1 cellular context compared by ENCODE assay signal in genomic region chr13:78413887-78414553, GRCh38.
TF ChIP-seq lines count a peak whose summit lies in the region.

No MANE protein-coding gene starts in this region.

TF ChIP-seq in liver, 16 proteins besides CTCF, POLR2A, EP300 and RAD21 (continued from another document):
- TF ChIP-seq ZBTB33 (IDR thresholded peaks at IDR 0.05): peak; percentile 52
- TF ChIP-seq JUND (IDR thresholded peaks at IDR 0.05): no peak
- TF ChIP-seq TAF1 (conservative IDR thresholded peaks at IDR 0.05): no peak
- TF ChIP-seq HNF4G (IDR thresholded peaks at IDR 0.05): no peak
- TF ChIP-seq YY1 (IDR thresholded peaks at IDR 0.05): peak; percentile 94
- peak; percentile 90 for TF ChIP-seq FOXA1 (IDR thresholded peaks at IDR 0.05)
- no peak for TF ChIP-seq ATF3 (IDR thresholded peaks at IDR 0.05)
- peak; percentile 88 for TF ChIP-seq FOXA2 (IDR thresholded peaks at IDR 0.05)
- peak; percentile 17 for TF ChIP-seq SP1 (IDR thresholded peaks at IDR 0.05)
- no peak for TF ChIP-seq EGR1 (IDR thresholded peaks at IDR 0.05; ENCODE audit: low read depth in 2 of 2)
- no peak for TF ChIP-seq REST (IDR thresholded peaks at IDR 0.05)
- TF ChIP-seq NR2F2 (IDR thresholded peaks at IDR 0.05): no peak
